8 cellular contexts compared by ENCODE assay signal in genomic region chr12:103634732-103635131, GRCh38. TPM values are rescaled to one million over a fixed set of nuclear protein-coding genes. Genes with fewer than 3 reads are reported as not detected.
"Had no signal": no experiment of that assay in that cellular context is flagged by ENCODE, and none has a peak within 500 bp of the region (broad histone marks: within the 10 kb centered on the region; RNA-seq: fewer than 3 reads in every experiment).

No MANE protein-coding gene starts in this region.

- DNase-seq: IMR-90, KBM-7, KG1 had no signal

- H3K9ac ChIP-seq: KMS-11 had no signal

- FAIRE-seq: HTR-8/SVneo had no signal

- H3K4me2 ChIP-seq: KMS-11 had no signal

- H3K27ac ChIP-seq: HL-60, KMS-11 had no signal

RNA-seq across cellular contexts. Expression of gene STAB2, which starts 47.7 kb away (rescaled TPM):
- total RNA-seq: HT1080, IMR-90 had no signal
- polyA plus RNA-seq: IgD-negative memory B cell, IMR-90 had no signal
